ENCODE assay signal across 1 cellular context in genomic region chr20:56391037-56391436, GRCh38.
TF ChIP-seq lines count a peak whose summit lies in the region.

No MANE protein-coding gene starts in this region.

TF ChIP-seq in GM12878, 131 proteins besides CTCF, POLR2A, EP300 and RAD21:
- TF ChIP-seq SPI1 (IDR thresholded peaks at IDR 0.05; ENCODE audit: borderline replicate concordance, insufficient read depth, low read depth, low read length) (0 out of 2 replicates have a peak, but pooled peaks have one; percentile 5), TBL1XR1 (IDR thresholded peaks at IDR 0.05; ENCODE audit: low read depth, low read length) (no peak)
